28 cellular contexts compared by ENCODE assay signal in the genomic region with DNA sequence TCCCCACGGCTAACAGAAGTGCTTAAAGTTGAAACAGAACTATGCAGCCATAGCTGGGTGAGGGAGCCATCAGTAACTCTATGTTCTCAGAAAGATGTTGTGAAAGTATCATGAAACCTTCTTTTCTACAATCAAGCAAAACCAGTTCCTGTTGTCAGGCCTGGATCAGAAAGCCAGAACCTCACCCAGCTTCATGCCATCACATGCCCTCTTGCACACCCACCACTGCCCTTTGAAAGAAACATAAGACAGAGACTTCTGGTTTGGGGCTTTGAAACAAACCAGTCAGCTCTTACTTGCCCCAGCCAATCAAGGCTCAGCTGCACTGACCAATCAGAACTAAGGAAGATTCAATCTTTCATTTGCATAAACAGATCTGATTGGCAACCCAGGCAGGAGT.
"Had no signal": no experiment of that assay in that cellular context is flagged by ENCODE, and none has a peak within 500 bp of the region (broad histone marks: within the 10 kb centered on the region; RNA-seq: fewer than 3 reads in every experiment).

No MANE protein-coding gene starts in this region.

- H3K36me3 Mint-ChIP-seq: activated naive CD4-positive, alpha-beta T cell treated with anti-CD3 and anti-CD28 coated beads, Interleukin-2, amount 50 U/mL, for 72 hours; mesothelial cell of epicardium; stimulated activated naive B cell treated with anti-CD40 and anti-IgM and Interleukin-4, amounts not matched to agents 10 μg/mL and 1 μg/mL and 100 μg/mL, for 72 hours had no signal

- H3K4me1 ChIP-seq: body of pancreas, heart right ventricle, left ventricle myocardium inferior, pancreas, psoas muscle, thyroid gland, upper lobe of left lung had no signal

- H3K4me1 Mint-ChIP-seq: activated CD4-positive, alpha-beta memory T cell treated with anti-CD3 and anti-CD28 coated beads, Interleukin-2, amount 10 ng/mL, durations not matched to agents 7 days and 5 days; activated CD4-positive, alpha-beta T cell treated with anti-CD3 and anti-CD28 coated beads, Interleukin-2, amount 10 ng/mL, durations not matched to agents 7 days and 5 days; naive thymus-derived CD4-positive, alpha-beta T cell; stimulated activated naive B cell treated with anti-CD40 and anti-IgM and Interleukin-4, amounts not matched to agents 10 μg/mL and 1 μg/mL and 100 μg/mL, for 72 hours had no signal

- H3K36me3 ChIP-seq: heart right ventricle, left ventricle myocardium inferior, pancreas, stomach, thyroid gland, upper lobe of left lung had no signal

- ATAC-seq: activated naive CD4-positive, alpha-beta T cell treated with anti-CD3 and anti-CD28 coated beads, Interleukin-2, amount 50 U/mL, for 72 hours; body of pancreas; heart right ventricle; pancreas; psoas muscle; stimulated activated naive B cell treated with anti-CD40 and anti-IgM and Interleukin-4, amounts not matched to agents 10 μg/mL and 1 μg/mL and 100 μg/mL, for 72 hours; WTC11 had no signal

- H3K9me3 Mint-ChIP-seq: activated CD4-positive, alpha-beta T cell treated with anti-CD3 and anti-CD28 coated beads, Interleukin-2, amount 10 ng/mL, durations not matched to agents 7 days and 5 days; activated T-helper 2 cell treated with anti-CD3 and anti-CD28 coated beads, Interferon-gamma antibody, Interleukin-2, Interleukin-4, amounts not matched to agents 10 μg/mL and 5 μg/mL and 100 μg/mL, durations not matched to agents 14 hours and 24 hours and 36 hours; mesothelial cell of epicardium had no signal

- H3K27me3 Mint-ChIP-seq: activated CD4-positive, alpha-beta memory T cell treated with anti-CD3 and anti-CD28 coated beads, Interleukin-2, amount 10 ng/mL, durations not matched to agents 7 days and 5 days; activated CD4-positive, alpha-beta T cell treated with anti-CD3 and anti-CD28 coated beads, Interleukin-2, amount 10 ng/mL, durations not matched to agents 7 days and 5 days; naive thymus-derived CD4-positive, alpha-beta T cell; stimulated activated naive B cell treated with anti-CD40 and anti-IgM and Interleukin-4, amounts not matched to agents 10 μg/mL and 1 μg/mL and 100 μg/mL, for 72 hours had no signal

- H3K9me3 ChIP-seq: body of pancreas, heart right ventricle, pancreas, psoas muscle, stomach, thyroid gland, upper lobe of left lung had no signal

- DNase-seq: activated CD4-positive, alpha-beta memory T cell treated with anti-CD3 and anti-CD28 coated beads, Interleukin-2, amount 10 ng/mL, durations not matched to agents 7 days and 5 days; activated CD4-positive, alpha-beta T cell treated with anti-CD3 and anti-CD28 coated beads for 1 hour; activated CD4-positive, alpha-beta T cell treated with anti-CD3 and anti-CD28 coated beads, Interleukin-2, amount 10 ng/mL, durations not matched to agents 7 days and 5 days; activated naive CD4-positive, alpha-beta T cell; activated T-cell treated with anti-CD3 and anti-CD28 coated beads, Interleukin-2, amount 50 U/mL, for 48 hours; anterior cingulate cortex; body of pancreas; dorsolateral prefrontal cortex; effector memory CD4-positive, alpha-beta T cell; foreskin melanocyte; heart right ventricle; left ventricle myocardium inferior; naive thymus-derived CD4-positive, alpha-beta T cell; pancreas; psoas muscle; stimulated activated CD4-positive, alpha-beta T cell treated with anti-CD3 and anti-CD28 coated beads, Interleukin-15, amount 100 ng/mL, for 24 hours; stimulated activated CD4-positive, alpha-beta T cell treated with anti-CD3 and anti-CD28 coated beads, Interleukin-2, amount 100 ng/mL, for 24 hours; stimulated activated naive B cell treated with anti-CD40 and anti-IgM and Interleukin-4, amounts not matched to agents 10 μg/mL and 1 μg/mL and 100 μg/mL, for 72 hours; stomach; T-helper 2 cell; thyroid gland; upper lobe of left lung had no signal

- H3K27ac Mint-ChIP-seq: activated CD4-positive, alpha-beta memory T cell treated with anti-CD3 and anti-CD28 coated beads, Interleukin-2, amount 10 ng/mL, durations not matched to agents 7 days and 5 days; activated CD4-positive, alpha-beta T cell treated with anti-CD3 and anti-CD28 coated beads, Interleukin-2, amount 10 ng/mL, durations not matched to agents 7 days and 5 days; activated naive CD4-positive, alpha-beta T cell treated with anti-CD3 and anti-CD28 coated beads, Interleukin-2, amount 50 U/mL, for 72 hours; activated T-helper 2 cell treated with anti-CD3 and anti-CD28 coated beads, Interferon-gamma antibody, Interleukin-2, Interleukin-4, amounts not matched to agents 10 μg/mL and 5 μg/mL and 100 μg/mL, durations not matched to agents 14 hours and 24 hours and 36 hours; naive thymus-derived CD4-positive, alpha-beta T cell; stimulated activated naive B cell treated with anti-CD40 and anti-IgM and Interleukin-4, amounts not matched to agents 10 μg/mL and 1 μg/mL and 100 μg/mL, for 72 hours; WTC11 had no signal

- H3K27ac ChIP-seq: body of pancreas, coronary artery, dorsolateral prefrontal cortex, heart right ventricle, left ventricle myocardium inferior, pancreas, psoas muscle, stomach, thyroid gland, upper lobe of left lung had no signal

- H3K27me3 ChIP-seq: body of pancreas, heart right ventricle, pancreas, stomach, thyroid gland, upper lobe of left lung had no signal

- H3K4me3 ChIP-seq: body of pancreas, coronary artery, dorsolateral prefrontal cortex, heart right ventricle, left ventricle myocardium inferior, lung, pancreas, psoas muscle, stomach, thyroid gland, upper lobe of left lung had no signal

- H3K4me3 Mint-ChIP-seq: activated CD4-positive, alpha-beta memory T cell treated with anti-CD3 and anti-CD28 coated beads, Interleukin-2, amount 10 ng/mL, durations not matched to agents 7 days and 5 days; activated CD4-positive, alpha-beta T cell treated with anti-CD3 and anti-CD28 coated beads, Interleukin-2, amount 10 ng/mL, durations not matched to agents 7 days and 5 days; mesothelial cell of epicardium; naive thymus-derived CD4-positive, alpha-beta T cell; stimulated activated naive B cell treated with anti-CD40 and anti-IgM and Interleukin-4, amounts not matched to agents 10 μg/mL and 1 μg/mL and 100 μg/mL, for 72 hours; WTC11 had no signal
